21 cellular contexts compared by ENCODE assay signal in the genomic region with DNA sequence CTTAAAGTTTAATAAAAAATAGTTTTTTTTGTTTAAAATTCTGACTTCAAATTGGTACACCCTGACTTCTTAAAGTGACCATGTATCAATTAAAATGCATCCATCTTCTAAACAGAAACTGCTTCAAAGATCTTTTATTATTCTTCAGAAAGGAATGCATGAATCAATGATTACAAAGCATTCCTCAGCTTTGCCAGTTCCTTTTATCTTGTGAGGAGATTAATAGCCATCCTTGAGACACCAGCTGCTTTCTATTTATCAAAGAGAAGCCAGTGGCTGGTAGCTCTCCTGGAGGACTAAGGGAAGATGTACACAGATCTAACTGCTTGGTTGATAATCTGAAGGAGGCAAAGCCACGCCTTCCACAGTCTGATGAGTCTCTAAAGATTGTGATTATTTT.
DNase-seq lines count a peak whose midpoint lies in the region; ATAC-seq, FAIRE-seq and TF ChIP-seq lines count a peak whose summit lies in the region.
"Had no signal": no experiment of that assay in that cellular context is flagged by ENCODE, and none has a peak within 500 bp of the region (broad histone marks: within the 10 kb centered on the region; RNA-seq: fewer than 3 reads in every experiment).

No MANE protein-coding gene starts in this region.

- no peak overlapping the region for H3K27ac Mint-ChIP-seq in HFFc6
- H3K27ac Mint-ChIP-seq: CD4-positive, alpha-beta T cell; T-cell had no signal

- FAIRE-seq in HTR-8/SVneo (lab: Jason Lieb, UNC): no peak
- FAIRE-seq: D721Med, G401.6 had no signal

- H2BK15ac ChIP-seq in neuronal stem cell (ENCODE audit: low read length): no peak overlapping the region

- H3K9ac ChIP-seq in mammary epithelial cell (ENCODE audit: insufficient read depth, low read length) (no peak overlapping the region), neuronal stem cell (ENCODE audit: low read depth, low read length, poor library complexity) (no peak overlapping the region)

- H3K27ac ChIP-seq in mammary epithelial cell (ENCODE audit: insufficient read depth, low read depth, low read length): no peak overlapping the region
- H3K27ac ChIP-seq in neuronal stem cell (replicated peaks; ENCODE audit: low read length): no peak overlapping the region
- H3K27ac ChIP-seq: PC-9 had no signal

- H3K4me3 Mint-ChIP-seq in HFFc6: no peak overlapping the region
- H3K4me3 Mint-ChIP-seq: CD4-positive, alpha-beta T cell; T-cell had no signal

- no peak overlapping the region for H3K4me3 ChIP-seq in mammary epithelial cell (replicated peaks in 1 of 3; ENCODE audit: insufficient read depth in 1 of 3, low read depth in 2 of 3, low read length in 3 of 3)
- H3K4me3 ChIP-seq in neuronal stem cell (ENCODE audit: low read length in 2 of 2): no peak overlapping the region
- H3K4me3 ChIP-seq: PC-9 had no signal

- H3K23ac ChIP-seq in neuronal stem cell (ENCODE audit: low read depth, low read length, poor library complexity): no peak overlapping the region

- TF ChIP-seq CTCF in mammary epithelial cell (conservative IDR thresholded peaks at IDR 0.05 in 1 of 2, IDR thresholded peaks at IDR 0.05 in 1 of 2; ENCODE audit: extremely low read depth in 1 of 2, insufficient read depth in 1 of 2, low read depth in 1 of 2, low read length in 2 of 2) (no peak), HFFc6 (IDR thresholded peaks at IDR 0.05) (no peak)

- H2AFZ ChIP-seq in mammary epithelial cell (ENCODE audit: low read depth, low read length): no peak overlapping the region
- H2AFZ ChIP-seq in neuronal stem cell (ENCODE audit: low read length): no peak overlapping the region
- H2AFZ ChIP-seq: PC-9 had no signal

- H4K91ac ChIP-seq in neuronal stem cell (ENCODE audit: low read depth, low read length, poor library complexity): no peak overlapping the region

- no peak overlapping the region for H3K18ac ChIP-seq in neuronal stem cell (ENCODE audit: low read length)

- H3K27me3 ChIP-seq in mammary epithelial cell (ENCODE audit: insufficient read depth, low read length) (no peaks in the 10 kb centered on the region), neuronal stem cell (ENCODE audit: control insufficient read depth in 3 of 3, insufficient read depth in 3 of 3, low read depth in 1 of 3, low read length in 3 of 3) (no peaks in the 10 kb centered on the region)
- H3K27me3 ChIP-seq: BE2C had no signal

- in situ Hi-C loops in mammary epithelial cell (cut with MboI; ENCODE audit: low sequenced_read_pairs in 2 of 2): no loop called here

- no peak overlapping the region for H2BK12ac ChIP-seq in neuronal stem cell (ENCODE audit: low read length)

- no peak overlapping the region for H3K4me2 ChIP-seq in mammary epithelial cell (ENCODE audit: insufficient read depth, low read depth, low read length)
- no peak overlapping the region for H3K4me2 ChIP-seq in neuronal stem cell (ENCODE audit: insufficient read depth, low read length, poor library complexity, severe bottlenecking)
- H3K4me2 ChIP-seq: PC-9 had no signal

- no peak overlapping the region for H2BK5ac ChIP-seq in neuronal stem cell (ENCODE audit: low read length)

- no peak overlapping the region for H2AK5ac ChIP-seq in neuronal stem cell (ENCODE audit: low read depth, low read length)

- no peak overlapping the region for H3K4ac ChIP-seq in neuronal stem cell (ENCODE audit: low read length)

- no peak overlapping the region for H4K8ac ChIP-seq in neuronal stem cell (ENCODE audit: low read depth, low read length)

- intact Hi-C loops in mammary epithelial cell (cut with micrococcal nuclease): no loop called here

- no peak overlapping the region for H3K14ac ChIP-seq in neuronal stem cell (ENCODE audit: low read length)

- WGBS in mammary epithelial cell (ENCODE audit: low coverage, missing lambda C conversion rate): 6% methylated on average over 1 of the region's 1 CpG
- no CpG with 5 or more reads among the region's 1 CpG for WGBS in neuronal stem cell (ENCODE audit: extremely low coverage in 2 of 2, insufficient read length in 2 of 2, insufficient replicate concordance in 1 of 2), 2 donors

- H3K36me3 Mint-ChIP-seq in HFFc6 (ENCODE audit: low read depth): no peaks in the 10 kb centered on the region
- H3K36me3 Mint-ChIP-seq: T-cell had no signal

- dilution Hi-C loops in mammary epithelial cell (cut with HindIII; ENCODE audit: low sequenced_read_pairs): no loop called here

- H2BK120ac ChIP-seq in neuronal stem cell (ENCODE audit: low read depth, low read length): no peak overlapping the region

- H3K9me3 ChIP-seq in mammary epithelial cell (replicated peaks; ENCODE audit: insufficient read depth, low read length) (peaks cover 4% of the 10 kb centered on the region), neuronal stem cell (replicated peaks in 1 of 2; ENCODE audit: control insufficient read depth in 2 of 2, insufficient read depth in 1 of 2, low read depth in 1 of 2, low read length in 2 of 2) (no peaks in the 10 kb centered on the region)
- H3K9me3 ChIP-seq: BE2C had no signal

- ATAC-seq in HG03378 (IDR thresholded peaks at IDR 0.05; ENCODE audit: unreplicated experiment) (no peak), HG02973 (IDR thresholded peaks at IDR 0.05; ENCODE audit: unreplicated experiment) (no peak)
- ATAC-seq: T-cell had no signal

- CTCF ChIA-PET in mammary epithelial cell (lab: Charles Lee; ENCODE audit: low non-redundant PET): no interaction called here

- H3K9me3 Mint-ChIP-seq in HFFc6: peaks cover 39% of the 10 kb centered on the region

- H3K27me3 Mint-ChIP-seq in HFFc6 (ENCODE audit: insufficient read depth): no peaks in the 10 kb centered on the region; the same call in 1 of the 2 replicates
- H3K27me3 Mint-ChIP-seq: CD4-positive, alpha-beta T cell; T-cell had no signal

- H3K79me2 ChIP-seq in mammary epithelial cell (ENCODE audit: insufficient read depth, low read length): no peaks in the 10 kb centered on the region

- BruUV-seq in mammary epithelial cell (replicated peaks; lab: Mats Ljungman, UMichigan): no TSS peak

- no peaks in the 10 kb centered on the region for H3K4me1 Mint-ChIP-seq in HFFc6 (ENCODE audit: low read depth)
- H3K4me1 Mint-ChIP-seq: T-cell had no signal

- DNase-seq in EL (peak; percentile 27), HTR-8/SVneo (ENCODE audit: insufficient read length, low spot score) (peak; percentile 4), mammary epithelial cell (peak; percentile 14), neuronal stem cell (ENCODE audit: low spot score) (peak; percentile 4), HFFc6 (no peak), NCI-H524 treated with DMSO at 0.1 percent for 48 hours (lab: John Stamatoyannopoulos, UW) (no peak)
- DNase-seq: BE2C; CD4-positive, alpha-beta T cell; DMS79; H7; NCI-H1105; NCI-H1694; NCI-H2107; NCI-H226; NCI-H526; PC-9; T-cell had no signal

- no peaks in the 10 kb centered on the region for H4K20me1 ChIP-seq in mammary epithelial cell (ENCODE audit: insufficient read depth, low read length)

- H3K79me1 ChIP-seq in neuronal stem cell (ENCODE audit: low read depth, low read length): no peaks in the 10 kb centered on the region

- H3K36me3 ChIP-seq in mammary epithelial cell (ENCODE audit: insufficient read depth, low read length) (no peaks in the 10 kb centered on the region), neuronal stem cell (replicated peaks in 1 of 2; ENCODE audit: control insufficient read depth in 2 of 2, insufficient read depth in 2 of 2, low read length in 2 of 2) (no peaks in the 10 kb centered on the region)
- H3K36me3 ChIP-seq: BE2C had no signal

- no peaks in the 10 kb centered on the region for H3K4me1 ChIP-seq in mammary epithelial cell (ENCODE audit: insufficient read depth, low read length)
- no peaks in the 10 kb centered on the region for H3K4me1 ChIP-seq in neuronal stem cell (ENCODE audit: control insufficient read depth in 2 of 2, insufficient read depth in 1 of 2, low read depth in 1 of 2, low read length in 2 of 2)
- H3K4me1 ChIP-seq: BE2C had no signal

Comparison
In these comparisons a context has a peak if more than half of its experiments do, and no peak if none do; other contexts are left out.
1. DNase-seq: peak in EL (single experiment), HTR-8/SVneo (single experiment), mammary epithelial cell (single experiment) and neuronal stem cell (single experiment); none in HFFc6 (single experiment) and NCI-H524 treated with DMSO at 0.1 percent for 48 hours (single experiment).